Comparison of ENCODE assay signal across 20 cellular contexts in the genomic region with DNA sequence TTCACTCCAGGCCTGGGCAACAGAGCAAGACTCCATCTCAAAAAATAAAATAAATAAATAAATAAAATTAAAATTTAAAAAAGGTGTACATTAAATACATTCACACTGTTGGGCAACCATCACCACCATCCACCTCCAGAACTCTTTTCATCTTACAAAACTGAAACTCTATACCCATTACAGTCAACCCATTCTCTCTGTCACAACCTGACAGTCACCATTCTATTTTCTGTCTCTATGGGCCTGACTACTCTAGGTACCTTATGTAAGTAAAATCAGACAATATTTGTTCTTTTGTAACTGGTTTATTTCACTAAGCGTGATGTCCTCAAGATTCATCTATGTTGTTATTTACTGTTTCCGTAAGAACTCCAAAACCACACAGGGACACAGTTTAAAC.
DNase-seq lines count a peak whose midpoint lies in the region; ATAC-seq lines count a peak whose summit lies in the region.
"Had no signal": no experiment of that assay in that cellular context is flagged by ENCODE, and none has a peak within 500 bp of the region (broad histone marks: within the 10 kb centered on the region; RNA-seq: fewer than 3 reads in every experiment).

No MANE protein-coding gene starts in this region.

- H3K4me3 Mint-ChIP-seq in activated naive CD4-positive, alpha-beta T cell treated with anti-CD3 and anti-CD28 coated beads, Interleukin-2, amount 50 U/mL, for 24 hours, result no peak overlapping the region
- H3K4me3 Mint-ChIP-seq in stimulated activated naive CD8-positive, alpha-beta T cell treated with anti-CD3 and anti-CD28 coated beads, Interleukin-15, Interleukin-2, amounts not matched to agents 100 ng/mL and 50 ng/mL, for 24 hours, result no peak overlapping the region
- no peak overlapping the region for H3K4me3 Mint-ChIP-seq in activated naive CD8-positive, alpha-beta T cell treated with anti-CD3 and anti-CD28 coated beads, Interleukin-2, amount 50 U/mL, for 24 hours

- H3K27ac Mint-ChIP-seq in activated naive CD4-positive, alpha-beta T cell treated with anti-CD3 and anti-CD28 coated beads, Interleukin-2, amount 50 U/mL, for 24 hours, result peak overlapping the region; percentile 21
- H3K27ac Mint-ChIP-seq in stimulated activated naive CD8-positive, alpha-beta T cell treated with anti-CD3 and anti-CD28 coated beads, Interleukin-15, Interleukin-2, amounts not matched to agents 100 ng/mL and 50 ng/mL, for 24 hours, result peak overlapping the region; percentile 29
- H3K27ac Mint-ChIP-seq in activated naive CD8-positive, alpha-beta T cell treated with anti-CD3 and anti-CD28 coated beads, Interleukin-2, amount 50 U/mL, for 24 hours, result peak overlapping the region; percentile 9

- H3K27me3 Mint-ChIP-seq in activated naive CD4-positive, alpha-beta T cell treated with anti-CD3 and anti-CD28 coated beads, Interleukin-2, amount 50 U/mL, for 24 hours, result no peaks in the 10 kb centered on the region
- no peaks in the 10 kb centered on the region for H3K27me3 Mint-ChIP-seq in stimulated activated naive CD8-positive, alpha-beta T cell treated with anti-CD3 and anti-CD28 coated beads, Interleukin-15, Interleukin-2, amounts not matched to agents 100 ng/mL and 50 ng/mL, for 24 hours
- H3K27me3 Mint-ChIP-seq in activated naive CD8-positive, alpha-beta T cell treated with anti-CD3 and anti-CD28 coated beads, Interleukin-2, amount 50 U/mL, for 24 hours, result no peaks in the 10 kb centered on the region

- H3K9me3 Mint-ChIP-seq in activated naive CD4-positive, alpha-beta T cell treated with anti-CD3 and anti-CD28 coated beads, Interleukin-2, amount 50 U/mL, for 24 hours, result no peaks in the 10 kb centered on the region
- peaks cover 4% of the 10 kb centered on the region for H3K9me3 Mint-ChIP-seq in stimulated activated naive CD8-positive, alpha-beta T cell treated with anti-CD3 and anti-CD28 coated beads, Interleukin-15, Interleukin-2, amounts not matched to agents 100 ng/mL and 50 ng/mL, for 24 hours
- H3K9me3 Mint-ChIP-seq in activated naive CD8-positive, alpha-beta T cell treated with anti-CD3 and anti-CD28 coated beads, Interleukin-2, amount 50 U/mL, for 24 hours, result peaks cover 10% of the 10 kb centered on the region

- peaks cover 28% of the 10 kb centered on the region for H3K36me3 Mint-ChIP-seq in activated naive CD4-positive, alpha-beta T cell treated with anti-CD3 and anti-CD28 coated beads, Interleukin-2, amount 50 U/mL, for 24 hours
- H3K36me3 Mint-ChIP-seq in stimulated activated naive CD8-positive, alpha-beta T cell treated with anti-CD3 and anti-CD28 coated beads, Interleukin-15, Interleukin-2, amounts not matched to agents 100 ng/mL and 50 ng/mL, for 24 hours (ENCODE audit: low read depth), result peaks cover 24% of the 10 kb centered on the region
- peaks cover 16% of the 10 kb centered on the region for H3K36me3 Mint-ChIP-seq in activated naive CD8-positive, alpha-beta T cell treated with anti-CD3 and anti-CD28 coated beads, Interleukin-2, amount 50 U/mL, for 24 hours (ENCODE audit: low read depth)

- no peak for DNase-seq in activated naive CD4-positive, alpha-beta T cell (lab: John Stamatoyannopoulos, UW)
- no peak for DNase-seq in stimulated activated naive CD8-positive, alpha-beta T cell treated with anti-CD3 and anti-CD28 coated beads, Interleukin-15, Interleukin-2, amounts not matched to agents 100 U/mL and 50 U/mL, for 24 hours
- no peak for DNase-seq in activated naive CD8-positive, alpha-beta T cell treated with anti-CD3 and anti-CD28 coated beads, Interleukin-2, amount 50 U/mL, for 24 hours
- no peak for DNase-seq in iPS-NIHi7 (ENCODE audit: extremely low spot score)
- no peak for DNase-seq in NCI-H2029 treated with DMSO at 0.1 percent for 48 hours (lab: John Stamatoyannopoulos, UW)
- DNase-seq: C1 segment of cervical spinal cord, DMS153, DND-41, HCEC 1CT, MG63, NCI-H1105 treated with DMSO at 0.1 percent for 48 hours, NCI-H146, NCI-H1930, NCI-H446, NCI-H526, Right ventricle myocardium superior, RPMI8226 had no signal

- no peak for ATAC-seq in stimulated activated naive CD8-positive, alpha-beta T cell treated with anti-CD3 and anti-CD28 coated beads, Interleukin-15, Interleukin-2, amounts not matched to agents 100 U/mL and 50 U/mL, for 24 hours
- ATAC-seq in activated naive CD8-positive, alpha-beta T cell treated with anti-CD3 and anti-CD28 coated beads, Interleukin-2, amount 50 U/mL, for 24 hours, result no peak
- ATAC-seq: K562 had no signal

- peaks cover 58% of the 10 kb centered on the region for H3K4me1 Mint-ChIP-seq in activated naive CD4-positive, alpha-beta T cell treated with anti-CD3 and anti-CD28 coated beads, Interleukin-2, amount 50 U/mL, for 24 hours
- H3K4me1 Mint-ChIP-seq in stimulated activated naive CD8-positive, alpha-beta T cell treated with anti-CD3 and anti-CD28 coated beads, Interleukin-15, Interleukin-2, amounts not matched to agents 100 ng/mL and 50 ng/mL, for 24 hours (ENCODE audit: low read depth), result peaks cover 39% of the 10 kb centered on the region
- H3K4me1 Mint-ChIP-seq in activated naive CD8-positive, alpha-beta T cell treated with anti-CD3 and anti-CD28 coated beads, Interleukin-2, amount 50 U/mL, for 24 hours, result peaks cover 24% of the 10 kb centered on the region
